ENCODE assay signal across 1 cellular context in the genomic region with DNA sequence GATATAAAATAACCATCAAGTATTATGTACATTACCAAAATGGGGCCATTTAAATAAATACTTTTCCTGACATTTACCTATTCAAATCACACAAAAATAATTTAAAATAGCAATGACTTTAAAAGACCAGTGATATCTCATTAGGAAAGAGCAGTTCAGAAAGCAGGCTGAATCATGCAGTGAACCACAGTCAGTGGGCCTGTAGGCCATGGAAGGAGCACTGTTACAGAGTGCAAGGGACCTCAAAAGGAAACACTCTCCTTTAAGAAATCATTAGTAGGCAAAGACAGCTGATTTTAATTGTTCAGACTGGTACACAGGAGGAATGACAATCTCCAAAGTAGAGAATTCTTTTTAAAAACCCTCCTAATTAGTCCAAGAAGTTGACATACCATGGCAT.
TF ChIP-seq lines count a peak whose summit lies in the region.

No MANE protein-coding gene starts in this region.

TF ChIP-seq in IMR-90, 13 proteins besides CTCF, POLR2A, EP300 and RAD21:
- TF ChIP-seq MAZ (IDR thresholded peaks at IDR 0.05; ENCODE audit: borderline replicate concordance, low read depth, low read length) (no peak), RCOR1 (IDR thresholded peaks at IDR 0.05; ENCODE audit: insufficient replicate concordance, low read length) (no peak), FOS (IDR thresholded peaks at IDR 0.05; ENCODE audit: low read depth, low read length) (no peak), RFX5 (IDR thresholded peaks at IDR 0.05; ENCODE audit: low read depth, low read length) (no peak), SMC3 (IDR thresholded peaks at IDR 0.05; ENCODE audit: low read depth, low read length) (no peak), MAFK (IDR thresholded peaks at IDR 0.05; ENCODE audit: low read depth, low read length) (no peak), BHLHE40 (IDR thresholded peaks at IDR 0.05; ENCODE audit: low read depth, low read length) (no peak), MXI1 (IDR thresholded peaks at IDR 0.05; ENCODE audit: borderline replicate concordance, low read depth, low read length) (no peak), NFE2L2 (IDR thresholded peaks at IDR 0.05; ENCODE audit: low read depth, low read length) (no peak), CHD1 (IDR thresholded peaks at IDR 0.05; ENCODE audit: low read depth, low read length) (no peak), CEBPB (IDR thresholded peaks at IDR 0.05; ENCODE audit: low read depth, low read length) (no peak)
- TF ChIP-seq, protein P1, sequence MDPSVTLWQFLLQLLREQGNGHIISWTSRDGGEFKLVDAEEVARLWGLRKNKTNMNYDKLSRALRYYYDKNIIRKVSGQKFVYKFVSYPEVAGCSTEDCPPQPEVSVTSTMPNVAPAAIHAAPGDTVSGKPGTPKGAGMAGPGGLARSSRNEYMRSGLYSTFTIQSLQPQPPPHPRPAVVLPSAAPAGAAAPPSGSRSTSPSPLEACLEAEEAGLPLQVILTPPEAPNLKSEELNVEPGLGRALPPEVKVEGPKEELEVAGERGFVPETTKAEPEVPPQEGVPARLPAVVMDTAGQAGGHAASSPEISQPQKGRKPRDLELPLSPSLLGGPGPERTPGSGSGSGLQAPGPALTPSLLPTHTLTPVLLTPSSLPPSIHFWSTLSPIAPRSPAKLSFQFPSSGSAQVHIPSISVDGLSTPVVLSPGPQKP (IDR thresholded peaks at IDR 0.05; ENCODE audit: borderline replicate concordance, low read depth, low read length): no peak
- TF ChIP-seq, protein P2, sequence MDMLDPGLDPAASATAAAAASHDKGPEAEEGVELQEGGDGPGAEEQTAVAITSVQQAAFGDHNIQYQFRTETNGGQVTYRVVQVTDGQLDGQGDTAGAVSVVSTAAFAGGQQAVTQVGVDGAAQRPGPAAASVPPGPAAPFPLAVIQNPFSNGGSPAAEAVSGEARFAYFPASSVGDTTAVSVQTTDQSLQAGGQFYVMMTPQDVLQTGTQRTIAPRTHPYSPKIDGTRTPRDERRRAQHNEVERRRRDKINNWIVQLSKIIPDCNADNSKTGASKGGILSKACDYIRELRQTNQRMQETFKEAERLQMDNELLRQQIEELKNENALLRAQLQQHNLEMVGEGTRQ (IDR thresholded peaks at IDR 0.05; ENCODE audit: low read depth, low read length): no peak
